ENCODE assay signal across 36 cellular contexts in the genomic region with DNA sequence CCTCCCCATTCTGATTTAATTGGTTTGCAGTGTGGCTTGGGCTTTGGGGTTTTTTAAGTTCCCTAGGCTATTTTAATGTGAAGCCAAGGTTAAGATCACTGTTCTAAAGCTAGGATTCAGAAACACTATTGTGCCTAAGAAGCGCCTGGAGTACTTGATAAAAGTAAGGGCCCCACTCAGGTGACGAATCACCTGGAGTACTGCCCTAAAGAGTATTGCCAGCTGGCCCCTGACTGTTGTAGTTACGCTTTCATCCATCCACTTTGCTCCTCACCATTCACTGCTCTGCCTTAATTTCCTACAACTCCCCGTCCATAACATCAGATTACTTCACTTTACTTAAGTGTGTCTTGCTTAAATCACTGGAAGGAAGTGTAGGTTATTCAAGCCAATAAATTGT.
"Had no signal": no experiment of that assay in that cellular context is flagged by ENCODE, and none has a peak within 500 bp of the region (broad histone marks: within the 10 kb centered on the region; RNA-seq: fewer than 3 reads in every experiment).

No MANE protein-coding gene starts in this region.

- H3K36me3 Mint-ChIP-seq: activated CD8-positive, alpha-beta memory T cell treated with anti-CD3 and anti-CD28 coated beads, Interleukin-2, amount 10 ng/mL, durations not matched to agents 7 days and 5 days; activated naive CD4-positive, alpha-beta T cell treated with anti-CD3 and anti-CD28 coated beads, Interleukin-2, amount 10 ng/mL, durations not matched to agents 7 days and 5 days; brain had no signal

- H3K9me3 Mint-ChIP-seq: activated CD4-positive, alpha-beta memory T cell treated with anti-CD3 and anti-CD28 coated beads, Interleukin-2, amount 10 ng/mL, durations not matched to agents 7 days and 5 days; activated naive CD4-positive, alpha-beta T cell treated with anti-CD3 and anti-CD28 coated beads, Interleukin-2, amount 10 ng/mL, durations not matched to agents 7 days and 5 days; activated naive CD8-positive, alpha-beta T cell treated with anti-CD3 and anti-CD28 coated beads, Interleukin-2, amount 50 U/mL, for 24 hours; brain; T-cell had no signal

- DNase-seq: activated CD4-positive, alpha-beta memory T cell treated with anti-CD3 and anti-CD28 coated beads, Interleukin-2, amount 10 ng/mL, durations not matched to agents 7 days and 5 days; activated CD4-positive, alpha-beta T cell treated with anti-CD3 and anti-CD28 coated beads for 1 hour; activated CD4-positive, alpha-beta T cell treated with anti-CD3 and anti-CD28 coated beads for 48 hours; activated CD4-positive, CD25-positive, alpha-beta regulatory T cell; activated CD8-positive, alpha-beta memory T cell treated with anti-CD3 and anti-CD28 coated beads for 24 hours; activated CD8-positive, alpha-beta memory T cell treated with anti-CD3 and anti-CD28 coated beads, Interleukin-2, amount 10 ng/mL, durations not matched to agents 7 days and 5 days; activated CD8-positive, alpha-beta memory T cell treated with anti-CD3 and anti-CD28 coated beads, Interleukin-2, amount 50 U/mL, for 48 hours; activated effector memory CD4-positive, alpha-beta T cell treated with Interleukin-2 at 50 U/mL for 16 hours; activated naive CD4-positive, alpha-beta T cell treated with anti-CD3 and anti-CD28 coated beads, Interleukin-2, amount 10 ng/mL, durations not matched to agents 7 days and 5 days; activated naive CD8-positive, alpha-beta T cell treated with anti-CD3 and anti-CD28 coated beads, Interleukin-2, amount 50 U/mL, for 24 hours; activated T-cell treated with anti-CD3 and anti-CD28 coated beads, Interleukin-2, amount 50 U/mL, for 48 hours; anterior cingulate cortex; central memory CD4-positive, alpha-beta T cell; Karpas-422; KBM-7; MM.1S; MV-4-11; NCI-H1092; NCI-H1436 treated with DMSO at 0.1 percent for 48 hours; NCI-H1694 treated with DMSO at 0.1 percent for 48 hours; NCI-H2081; NCI-H2171 treated with DMSO at 0.1 percent for 48 hours; NCI-H2227 treated with DMSO at 0.1 percent for 48 hours; NCI-H446; NCI-H524 treated with DMSO at 0.1 percent for 48 hours; NCI-H748 treated with DMSO at 0.1 percent for 48 hours; NK-92 treated with Interleukin-12 subunit alpha and Interleukin-12 subunit beta, amount 100 ng/mL, for 24 hours; PC-3; SIG-M5; T-cell; T-helper 17 cell; T-helper 9 cell; WERI-Rb-1 had no signal

- H3K27me3 Mint-ChIP-seq: activated CD4-positive, alpha-beta memory T cell treated with anti-CD3 and anti-CD28 coated beads, Interleukin-2, amount 10 ng/mL, durations not matched to agents 7 days and 5 days; activated CD8-positive, alpha-beta memory T cell treated with anti-CD3 and anti-CD28 coated beads, Interleukin-2, amount 10 ng/mL, durations not matched to agents 7 days and 5 days; activated naive CD4-positive, alpha-beta T cell treated with anti-CD3 and anti-CD28 coated beads, Interleukin-2, amount 10 ng/mL, durations not matched to agents 7 days and 5 days; activated naive CD8-positive, alpha-beta T cell; activated naive CD8-positive, alpha-beta T cell treated with anti-CD3 and anti-CD28 coated beads, Interleukin-2, amount 50 U/mL, for 24 hours; brain; IgD-negative memory B cell; T-cell; T-helper 17 cell had no signal

- H3K27ac Mint-ChIP-seq: activated CD4-positive, alpha-beta memory T cell treated with anti-CD3 and anti-CD28 coated beads, Interleukin-2, amount 10 ng/mL, durations not matched to agents 7 days and 5 days; activated CD8-positive, alpha-beta memory T cell treated with anti-CD3 and anti-CD28 coated beads, Interleukin-2, amount 10 ng/mL, durations not matched to agents 7 days and 5 days; activated naive CD4-positive, alpha-beta T cell treated with anti-CD3 and anti-CD28 coated beads, Interleukin-2, amount 10 ng/mL, durations not matched to agents 7 days and 5 days; activated naive CD8-positive, alpha-beta T cell; activated naive CD8-positive, alpha-beta T cell treated with anti-CD3 and anti-CD28 coated beads, Interleukin-2, amount 50 U/mL, for 24 hours; brain; IgD-negative memory B cell; T-cell had no signal

- H3K4me3 Mint-ChIP-seq: activated CD4-positive, alpha-beta memory T cell treated with anti-CD3 and anti-CD28 coated beads, Interleukin-2, amount 10 ng/mL, durations not matched to agents 7 days and 5 days; activated CD8-positive, alpha-beta memory T cell treated with anti-CD3 and anti-CD28 coated beads, Interleukin-2, amount 10 ng/mL, durations not matched to agents 7 days and 5 days; activated naive CD4-positive, alpha-beta T cell treated with anti-CD3 and anti-CD28 coated beads, Interleukin-2, amount 10 ng/mL, durations not matched to agents 7 days and 5 days; activated naive CD8-positive, alpha-beta T cell; activated naive CD8-positive, alpha-beta T cell treated with anti-CD3 and anti-CD28 coated beads, Interleukin-2, amount 50 U/mL, for 24 hours; brain; IgD-negative memory B cell; T-cell; T-helper 17 cell had no signal
